9 cellular contexts compared by ENCODE assay signal in the genomic region with DNA sequence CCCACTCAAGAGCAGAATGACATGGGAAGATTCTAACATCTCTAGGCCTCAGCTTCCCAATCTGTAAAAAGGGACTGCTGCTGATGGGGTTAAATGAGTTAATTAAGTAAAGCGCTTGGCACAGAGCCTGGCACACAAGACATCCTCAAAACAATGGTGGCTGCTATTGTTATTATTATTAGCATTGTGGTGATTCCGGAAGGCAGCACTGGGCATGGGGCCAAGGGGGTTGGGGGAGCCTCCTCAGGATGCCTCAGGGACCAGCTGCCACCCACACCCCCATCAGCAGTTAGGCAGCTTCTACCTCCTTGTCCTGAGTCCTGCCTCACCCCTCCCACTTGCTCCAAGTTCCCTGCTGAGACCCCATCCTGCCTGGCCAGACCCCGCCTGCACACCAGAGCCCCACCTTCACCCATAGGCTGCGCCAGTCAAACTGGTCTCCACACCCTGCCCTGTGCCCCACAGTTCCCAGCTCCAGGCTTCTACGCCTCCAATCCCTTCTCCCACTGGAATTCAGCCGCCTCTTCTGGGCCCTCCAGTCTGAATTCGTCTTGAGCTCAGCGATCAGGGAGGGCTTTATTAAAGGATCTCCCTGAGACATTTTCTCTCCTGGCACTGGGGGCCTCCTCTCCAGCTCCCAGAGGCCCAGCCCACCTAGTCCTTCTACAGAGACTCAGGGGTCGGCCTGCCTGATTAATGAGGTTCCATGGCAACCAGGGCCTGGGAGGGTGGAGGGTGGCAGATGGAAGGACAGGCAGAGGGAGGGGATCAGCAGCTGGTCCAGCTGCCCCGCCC. TPM values are rescaled to one million over a fixed set of nuclear protein-coding genes. Genes with fewer than 3 reads are reported as not detected.
DNase-seq lines count a peak whose midpoint lies in the region; ATAC-seq, FAIRE-seq and TF ChIP-seq lines count a peak whose summit lies in the region.
"Had no signal": no experiment of that assay in that cellular context is flagged by ENCODE, and none has a peak within 500 bp of the region (broad histone marks: within the 10 kb centered on the region; RNA-seq: fewer than 3 reads in every experiment).

No MANE protein-coding gene starts in this region.

- H2AFZ ChIP-seq in osteoblast (ENCODE audit: low read length) = peak overlapping the region; percentile 73

- H3K27ac ChIP-seq in colonic mucosa (no peak overlapping the region), osteoblast (ENCODE audit: low read depth, low read length) (no peak overlapping the region), tibial nerve (no peak overlapping the region), left lung (peak overlapping the region in 1 of 2 donors; percentile 3)

- H3K9me3 ChIP-seq in colonic mucosa (no peaks in the 10 kb centered on the region), osteoblast (ENCODE audit: low read depth, low read length) (no peaks in the 10 kb centered on the region), tibial nerve (no peaks in the 10 kb centered on the region), left lung (no peaks in the 10 kb centered on the region)

- intact Hi-C loops in colonic mucosa (cut with DNase I) = no loop called here
- intact Hi-C loops in left lung (cut with DNase I) = no loop called here

- TF ChIP-seq POLR2A in GM12891 (IDR thresholded peaks at IDR 0.05; ENCODE audit: low read depth, low read length) (no peak), tibial nerve (IDR thresholded peaks at IDR 0.05) (no peak)

- peak; percentile 23 for FAIRE-seq in GM12891 (lab: Jason Lieb, UNC)
- FAIRE-seq: islet of Langerhans had no signal

- no peaks in the 10 kb centered on the region for H3K36me3 ChIP-seq in colonic mucosa
- H3K36me3 ChIP-seq in osteoblast (ENCODE audit: insufficient read depth, low read length) = no peaks in the 10 kb centered on the region
- no peaks in the 10 kb centered on the region for H3K36me3 ChIP-seq in tibial nerve
- no peaks in the 10 kb centered on the region for H3K36me3 ChIP-seq in left lung

- peak overlapping the region; percentile 47 to 77 for H3K9ac ChIP-seq in colonic mucosa (ENCODE audit: low read depth in 2 of 2, low read length in 2 of 2)

- peaks cover 14% of the 10 kb centered on the region for H3K79me2 ChIP-seq in osteoblast (ENCODE audit: insufficient read depth, low read length)

- H3K4me3 ChIP-seq in colonic mucosa (peak overlapping the region; percentile 42), osteoblast (ENCODE audit: insufficient read depth, low read length) (peak overlapping the region; percentile 66), tibial nerve (no peak overlapping the region), left lung (peak overlapping the region in 1 of 2 donors; percentile 46)

- peak overlapping the region; percentile 83 for H3K4me2 ChIP-seq in osteoblast (ENCODE audit: insufficient read depth, low read length)

- WGBS in tibial nerve, 2 donors = 34 to 36% methylated on average over 9 to 10 of the region's 10 CpGs

- TF ChIP-seq CTCF in colonic mucosa (IDR thresholded peaks at IDR 0.05) = no peak
- no peak for TF ChIP-seq CTCF in osteoblast (IDR thresholded peaks at IDR 0.05; ENCODE audit: extremely low read depth, low read depth, low read length)
- no peak for TF ChIP-seq CTCF in tibial nerve (IDR thresholded peaks at IDR 0.05)
- TF ChIP-seq CTCF in left lung (IDR thresholded peaks at IDR 0.05) = no peak

- TF ChIP-seq EP300 in tibial nerve (IDR thresholded peaks at IDR 0.05) = no peak

- H3K4me1 ChIP-seq in colonic mucosa (peaks cover 13% of the 10 kb centered on the region), osteoblast (ENCODE audit: insufficient read depth, low read length) (peaks cover 40% of the 10 kb centered on the region), tibial nerve (peaks cover 0 to 25% (median 10%) of the 10 kb centered on the region in 4 donors), left lung (peaks cover 11 to 50% of the 10 kb centered on the region in 2 donors)

- H3K27me3 ChIP-seq in colonic mucosa (no peaks in the 10 kb centered on the region), osteoblast (ENCODE audit: insufficient read depth, low read length) (no peaks in the 10 kb centered on the region), tibial nerve (no peaks in the 10 kb centered on the region), left lung (no peaks in the 10 kb centered on the region)

- peaks cover 11% of the 10 kb centered on the region for H4K20me1 ChIP-seq in osteoblast (ENCODE audit: insufficient read depth, low read length)

- DNase-seq in GM12891 (ENCODE audit: insufficient read length, low spot score) (no peak), NCI-H2171 treated with DMSO at 0.1 percent for 48 hours (lab: John Stamatoyannopoulos, UW) (peak; percentile 98), colonic mucosa (no peak), osteoblast (ENCODE audit: insufficient read length, low spot score, missing footprints) (no peak), tibial nerve (ENCODE audit: low spot score in 2 of 2) (no peak), left lung (no peak)

- no peak for ATAC-seq in GM18858 (IDR thresholded peaks at IDR 0.05; ENCODE audit: unreplicated experiment)
- ATAC-seq in left lung = no peak

TF ChIP-seq in GM12891, 5 proteins besides CTCF, POLR2A, EP300 and RAD21:
- TF ChIP-seq SPI1 (IDR thresholded peaks at IDR 0.05; ENCODE audit: low read depth, low read length) = no peak
- TF ChIP-seq POLR2AphosphoS5 (IDR thresholded peaks at IDR 0.05; ENCODE audit: low read depth, low read length) = no peak
- no peak for TF ChIP-seq PAX5 (IDR thresholded peaks at IDR 0.05; ENCODE audit: insufficient read depth, low read length, severe bottlenecking)
- no peak for TF ChIP-seq POU2F2 (IDR thresholded peaks at IDR 0.05; ENCODE audit: low read depth, low read length)
- TF ChIP-seq TAF1 (IDR thresholded peaks at IDR 0.05; ENCODE audit: low read depth, low read length) = no peak
TF ChIP-seq in GM12891: peak in this region for 0.

RNA-seq across cellular contexts. Expression of gene E2F1, which starts 1.5 kb away (rescaled TPM):
- polyA plus RNA-seq in GM12891 (2012; ENCODE audit: low read depth, missing spikeins) = 20.6 TPM
- total RNA-seq in colonic mucosa (10 to 100 TPM in 1 of 2 donors, 1 to 10 TPM in 1; 4.6 to 23.3 TPM), osteoblast (1.4 and 2.4 TPM in 2 replicates), tibial nerve (1 to 10 TPM; 1.3 to 4.2 (median 1.8) TPM), left lung (10 to 100 TPM; 14.2 to 23.6 TPM)

RNA-seq across cellular contexts. Expression of gene NECAB3, which starts 10.5 kb away (rescaled TPM):
- 6.2 TPM for polyA plus RNA-seq in GM12891 (2012; ENCODE audit: low read depth, missing spikeins)
- 10 to 100 TPM; 30.3 to 61.3 TPM for total RNA-seq in colonic mucosa
- 14.7 and 27.1 TPM in 2 replicates for total RNA-seq in osteoblast
- 100 to 1,000 TPM in 1 of 4 donors, 10 to 100 TPM in 3; 80.8 to 103 (median 91.5) TPM for total RNA-seq in tibial nerve
- total RNA-seq in left lung = 10 to 100 TPM; 53.7 to 72.9 TPM

RNA-seq across cellular contexts. Expression of gene ACTL10, which starts 18.0 kb away (rescaled TPM):
- 0.46 TPM for polyA plus RNA-seq in GM12891 (2012; ENCODE audit: low read depth, missing spikeins)
- total RNA-seq in colonic mucosa = 1 to 10 TPM; 3.9 to 8.0 TPM
- 1.8 and 2.2 TPM in 2 replicates for total RNA-seq in osteoblast
- total RNA-seq in tibial nerve = 1 to 10 TPM; 1.1 to 4.3 (median 3.8) TPM
- 1 to 10 TPM; 1.2 to 2.3 TPM for total RNA-seq in left lung
- total RNA-seq: SK-MEL-5 had no signal

RNA-seq across cellular contexts. Expression of gene C20orf144, which starts 22.6 kb away (rescaled TPM):
- 0.06 TPM for polyA plus RNA-seq in GM12891 (2012; ENCODE audit: low read depth, missing spikeins)
- total RNA-seq in colonic mucosa (under 1 TPM in 1 of 2 donors, not detected in 1; 0.30 TPM), osteoblast (under 0.01 TPM in 2 replicates), tibial nerve (not detected), left lung (under 1 TPM in 1 of 2 donors, not detected in 1; 0.24 TPM)
- total RNA-seq: SK-MEL-5 had no signal

RNA-seq across cellular contexts. Expression of gene PXMP4, which starts 35.4 kb away (rescaled TPM):
- 6.0 TPM for polyA plus RNA-seq in GM12891 (2012; ENCODE audit: low read depth, missing spikeins)
- total RNA-seq in colonic mucosa (10 to 100 TPM; 13.2 to 18.1 TPM), osteoblast (5.1 and 6.5 TPM in 2 replicates), tibial nerve (1 to 10 TPM; 5.1 to 9.6 (median 8.6) TPM), left lung (10 to 100 TPM; 25.4 to 47.5 TPM)

Comparison
In these comparisons a context has a peak if more than half of its experiments do, and no peak if none do; other contexts are left out.
1. H3K4me3 ChIP-seq: peak in colonic mucosa (single experiment) and osteoblast (single experiment); none in tibial nerve (0 of 4).